ENCODE assay signal across 1 cellular context in genomic region chr4:184850431-184851199, GRCh38.
TF ChIP-seq lines count a peak whose summit lies in the region.

No MANE protein-coding gene starts in this region.

TF ChIP-seq in H1, 55 proteins besides CTCF, POLR2A, EP300 and RAD21:
- no peak for TF ChIP-seq SIX5 (IDR thresholded peaks at IDR 0.05; ENCODE audit: low read depth, low read length)
- no peak for TF ChIP-seq BCL11A (IDR thresholded peaks at IDR 0.05; ENCODE audit: low read depth in 2 of 2, low read length in 2 of 2)
- TF ChIP-seq TAF7 (optimal IDR thresholded peaks at IDR 0.05; ENCODE audit: borderline replicate concordance, low read depth, low read length) = peak; percentile 67
